In the genomic region with DNA sequence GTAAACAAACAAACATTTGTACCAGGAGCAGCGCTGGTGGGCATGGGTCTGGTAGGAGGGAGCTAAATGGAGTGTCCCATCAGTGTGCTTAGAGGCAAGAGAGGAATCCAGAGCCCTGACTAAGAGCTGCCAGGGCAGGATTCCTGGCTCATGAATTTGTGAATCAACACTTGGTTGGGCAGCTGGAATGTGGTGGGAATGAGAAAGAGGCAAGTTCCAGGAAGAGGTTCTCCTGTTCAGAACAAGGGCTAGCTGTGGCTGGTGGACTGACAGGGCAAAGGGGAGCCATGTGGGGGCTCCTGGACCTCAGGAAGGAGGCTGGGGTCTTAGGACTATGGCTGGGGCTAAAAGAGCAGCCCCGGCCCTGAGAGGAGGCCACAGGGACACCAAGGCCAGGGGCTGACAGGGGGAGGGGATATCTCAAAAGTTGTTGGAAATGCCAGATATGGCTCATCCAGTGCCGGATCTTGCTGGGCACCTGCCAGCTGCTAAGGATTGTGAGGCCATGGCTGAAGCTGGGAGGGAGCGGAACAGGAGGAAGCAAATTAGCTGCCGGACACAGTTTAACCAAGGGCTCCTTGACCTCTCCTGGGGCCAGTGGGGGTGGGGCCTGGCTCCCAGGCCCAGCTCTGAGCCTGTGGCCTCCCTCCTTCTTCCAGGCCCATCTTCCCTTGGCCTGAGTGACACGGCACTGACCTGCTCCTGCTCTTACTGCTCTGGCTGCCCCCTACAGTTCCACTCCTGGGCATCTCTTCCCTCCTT, we compare ENCODE assay signal across 9 cellular contexts. TPM values are rescaled to one million over a fixed set of nuclear protein-coding genes. Genes with fewer than 3 reads are reported as not detected.
A peak's percentile ranks its signal among the peaks of the same experiment; 100 is the strongest.
DNase-seq lines count a peak whose midpoint lies in the region; ATAC-seq and TF ChIP-seq lines count a peak whose summit lies in the region.
"Had no signal": no experiment of that assay in that cellular context is flagged by ENCODE, and none has a peak within 500 bp of the region (broad histone marks: within the 10 kb centered on the region; RNA-seq: fewer than 3 reads in every experiment).

No MANE protein-coding gene starts in this region.

- POLR2A ChIA-PET in Caco-2 (lab: Charles Lee): interaction anchor here (0.5 to 1.1 kb wide), 3 partner anchors 9 to 50 kb away, joined by 3 to 5 read pairs (median 4); no protein-coding TSS in a partner anchor

- no peaks in the 10 kb centered on the region for H3K27me3 Mint-ChIP-seq in Caco-2 (ENCODE audit: insufficient read depth, unreplicated experiment)

- peak overlapping the region; percentile 73 for H3K4me2 ChIP-seq in osteoblast (ENCODE audit: insufficient read depth, low read length)

- H3K27ac Mint-ChIP-seq in Caco-2 (ENCODE audit: unreplicated experiment): peak overlapping the region; percentile 42
- H3K27ac Mint-ChIP-seq: stimulated activated naive CD8-positive, alpha-beta T cell treated with anti-CD3 and anti-CD28 coated beads, Interleukin-15, Interleukin-2, amounts not matched to agents 100 ng/mL and 50 ng/mL, for 24 hours had no signal

- DNase-seq in Caco-2 (peak in 1 of 2 experiments; percentile 48), SJCRH30 (peak; percentile 34 to 43), fibroblast of pulmonary artery (ENCODE audit: low read depth) (peak; percentile 87), osteoblast (ENCODE audit: insufficient read length, low spot score, missing footprints) (peak; percentile 95), KBM-7 (no peak), cerebellar nuclear complex (lab: John Stamatoyannopoulos, UW) (no peak), NCI-H1694 treated with DMSO at 0.1 percent for 48 hours (lab: John Stamatoyannopoulos, UW) (no peak)

- CTCF ChIA-PET in Caco-2 (lab: Charles Lee): interaction anchor here (0.7 to 1.6 kb wide), 6 partner anchors 12 to 103 kb away, joined by 3 to 6 read pairs (median 3); no protein-coding TSS in a partner anchor

- no peaks in the 10 kb centered on the region for H3K36me3 Mint-ChIP-seq in Caco-2 (ENCODE audit: insufficient read depth, unreplicated experiment)

- no TSS peak for BruUV-seq in Caco-2 (replicated peaks; lab: Mats Ljungman, UMichigan)

- peaks cover 12% of the 10 kb centered on the region for H3K4me1 Mint-ChIP-seq in Caco-2 (ENCODE audit: low read depth, unreplicated experiment)

- TF ChIP-seq CTCF in Caco-2 (IDR thresholded peaks at IDR 0.05; ENCODE audit: insufficient read depth in 1 of 2, low read depth in 1 of 2, low read length in 1 of 2, severe bottlenecking in 1 of 2, unreplicated experiment in 1 of 2) (no peak), fibroblast of pulmonary artery (IDR thresholded peaks at IDR 0.05; ENCODE audit: low read length, missing control alignments) (no peak), osteoblast (IDR thresholded peaks at IDR 0.05; ENCODE audit: extremely low read depth, low read depth, low read length) (no peak)

- H3K27ac ChIP-seq in SJCRH30: peak overlapping the region; percentile 60
- peak overlapping the region; percentile 94 for H3K27ac ChIP-seq in osteoblast (ENCODE audit: low read depth, low read length)

- H3K79me2 ChIP-seq in osteoblast (ENCODE audit: insufficient read depth, low read length): no peaks in the 10 kb centered on the region

- H3K4me3 Mint-ChIP-seq in Caco-2 (ENCODE audit: unreplicated experiment): no peak overlapping the region
- H3K4me3 Mint-ChIP-seq: stimulated activated naive CD8-positive, alpha-beta T cell treated with anti-CD3 and anti-CD28 coated beads, Interleukin-15, Interleukin-2, amounts not matched to agents 100 ng/mL and 50 ng/mL, for 24 hours had no signal

- no peaks in the 10 kb centered on the region for H3K9me3 Mint-ChIP-seq in Caco-2 (ENCODE audit: unreplicated experiment)
- H3K9me3 Mint-ChIP-seq: stimulated activated naive CD8-positive, alpha-beta T cell treated with anti-CD3 and anti-CD28 coated beads, Interleukin-15, Interleukin-2, amounts not matched to agents 100 ng/mL and 50 ng/mL, for 24 hours had no signal

- no peaks in the 10 kb centered on the region for H4K20me1 ChIP-seq in osteoblast (ENCODE audit: insufficient read depth, low read length)

- peaks cover 11% of the 10 kb centered on the region for H3K4me1 ChIP-seq in Caco-2
- H3K4me1 ChIP-seq in SJCRH30: peaks cover 8% of the 10 kb centered on the region
- H3K4me1 ChIP-seq in osteoblast (ENCODE audit: insufficient read depth, low read length): peaks cover 29% of the 10 kb centered on the region

- H3K4me3 ChIP-seq in Caco-2 (ENCODE audit: low read depth, low read length): no peak overlapping the region
- no peak overlapping the region for H3K4me3 ChIP-seq in SJCRH30
- no peak overlapping the region for H3K4me3 ChIP-seq in fibroblast of pulmonary artery (replicated peaks; ENCODE audit: low read depth, low read length)
- peak overlapping the region; percentile 31 for H3K4me3 ChIP-seq in osteoblast (ENCODE audit: insufficient read depth, low read length)

- H3K9me3 ChIP-seq in Caco-2: no peaks in the 10 kb centered on the region
- H3K9me3 ChIP-seq in SJCRH30 (replicated peaks): no peaks in the 10 kb centered on the region
- no peaks in the 10 kb centered on the region for H3K9me3 ChIP-seq in osteoblast (ENCODE audit: low read depth, low read length)

- intact Hi-C loops in Caco-2 (cut with micrococcal nuclease; ENCODE audit: unreplicated experiment): no loop called here

- H3K36me3 ChIP-seq in Caco-2 (ENCODE audit: control insufficient read depth, insufficient read depth, low read length) (no peaks in the 10 kb centered on the region), SJCRH30 (no peaks in the 10 kb centered on the region), osteoblast (ENCODE audit: insufficient read depth, low read length) (no peaks in the 10 kb centered on the region)

- no peaks in the 10 kb centered on the region for H3K27me3 ChIP-seq in Caco-2 (replicated peaks; ENCODE audit: control insufficient read depth, insufficient read depth, low read length)
- H3K27me3 ChIP-seq in SJCRH30: no peaks in the 10 kb centered on the region
- H3K27me3 ChIP-seq in osteoblast (ENCODE audit: insufficient read depth, low read length): no peaks in the 10 kb centered on the region

- in situ Hi-C loops in KBM-7 (cut with MboI; ENCODE audit: low pct_unique_long_range_greater_than_20kb, low sequenced_read_pairs): no loop called here

- H2AFZ ChIP-seq in osteoblast (ENCODE audit: low read length): peak overlapping the region; percentile 73

- no peak for ATAC-seq in HG02610 (IDR thresholded peaks at IDR 0.05; ENCODE audit: unreplicated experiment)

RNA-seq across cellular contexts. Expression of gene P2RY6, which starts 14.6 kb away (rescaled TPM):
- total RNA-seq in Caco-2 (2022) (48.4 and 55.7 TPM in 2 replicates), osteoblast (0.72 and 1.8 TPM in 2 replicates)
- total RNA-seq in SJCRH30 (2014; rRNA removed; shearing (Covaris generic)): 0.08 TPM in 1 of 2 replicates, not detected in the other

RNA-seq across cellular contexts. Expression of gene P2RY2, which starts 39.4 kb away (rescaled TPM):
- total RNA-seq in Caco-2 (2022) (10.4 and 11.4 TPM in 2 replicates), osteoblast (0.36 and 0.59 TPM in 2 replicates)
- total RNA-seq in SJCRH30 (2014; rRNA removed; shearing (Covaris generic)): not detected in 2 replicates

RNA-seq across cellular contexts. Expression of gene ARHGEF17, which starts 50.6 kb away (rescaled TPM):
- total RNA-seq in Caco-2 (2022): 77.9 and 78.1 TPM in 2 replicates
- total RNA-seq in SJCRH30 (2014; rRNA removed; shearing (Covaris generic)): 7.8 and 12.0 TPM in 2 replicates
- 50.1 and 67.0 TPM in 2 replicates for total RNA-seq in osteoblast

Comparison
In these comparisons a context has a peak if more than half of its experiments do, and no peak if none do; other contexts are left out.
1. DNase-seq: peak in SJCRH30 (2 of 2), fibroblast of pulmonary artery (single experiment) and osteoblast (single experiment); none in KBM-7 (single experiment), cerebellar nuclear complex (0 of 2) and NCI-H1694 treated with DMSO at 0.1 percent for 48 hours (single experiment).
2. RNA of gene P2RY6, which starts 14.6 kb away (total RNA-seq): 48.4 to 55.7 TPM in Caco-2; 0.72 to 1.8 TPM in osteoblast and 0.08 TPM in SJCRH30; every median in the first group is over 10 times any median in the second.